In the genomic region with DNA sequence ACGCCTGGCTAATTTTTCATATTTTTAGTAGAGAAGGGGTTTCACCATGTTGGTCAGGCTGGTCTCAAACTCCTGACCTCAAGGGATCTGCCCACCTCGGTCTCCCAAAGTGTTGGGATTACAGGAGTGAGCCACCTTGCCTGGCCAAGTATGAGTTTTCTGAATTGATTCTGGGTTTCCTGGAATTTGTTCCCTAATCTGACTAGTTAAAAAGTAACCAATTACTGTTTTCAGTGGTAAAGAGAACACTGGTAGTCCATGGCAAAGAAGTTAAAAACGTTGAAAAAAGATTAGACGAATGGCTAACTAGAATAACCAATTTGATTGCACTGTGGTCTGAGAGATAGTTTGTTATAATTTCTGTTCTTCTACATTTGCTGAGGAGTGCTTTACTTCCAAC, we compare ENCODE assay signal across 9 cellular contexts. TPM values are rescaled to one million over a fixed set of nuclear protein-coding genes. Genes with fewer than 3 reads are reported as not detected.
"Had no signal": no experiment of that assay in that cellular context is flagged by ENCODE, and none has a peak within 500 bp of the region (broad histone marks: within the 10 kb centered on the region; RNA-seq: fewer than 3 reads in every experiment).

No MANE protein-coding gene starts in this region.

RNA-seq across cellular contexts. Expression of a gene that starts 21.0 kb away (rescaled TPM):
- total RNA-seq: LHCN-M2, MCF 10A, NCI-H460, OCI-LY7, PC-9, Right ventricle myocardium inferior, RPMI7951, SJCRH30, SK-MEL-5 had no signal
